Comparison of ENCODE assay signal across 18 cellular contexts in the genomic region with DNA sequence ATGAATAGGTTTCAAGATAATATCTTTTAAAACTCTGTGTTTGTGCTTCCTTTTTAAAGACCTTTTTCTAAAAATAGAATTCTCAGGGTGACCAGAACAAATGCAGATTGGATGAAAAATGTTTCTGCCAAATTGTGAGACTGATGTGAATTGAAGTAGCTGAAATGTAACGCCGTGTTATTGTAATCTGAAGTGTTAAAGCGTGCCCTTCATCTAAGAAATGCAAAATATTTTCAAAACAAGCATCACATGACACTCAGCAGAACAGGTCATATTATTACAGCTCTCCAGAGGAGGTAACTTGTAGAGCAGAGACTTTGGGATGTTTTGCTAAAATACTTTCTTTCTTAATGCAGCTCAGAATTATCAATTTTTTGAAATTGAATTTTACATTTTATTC.
DNase-seq lines count a peak whose midpoint lies in the region; ATAC-seq and TF ChIP-seq lines count a peak whose summit lies in the region.
"Had no signal": no experiment of that assay in that cellular context is flagged by ENCODE, and none has a peak within 500 bp of the region (broad histone marks: within the 10 kb centered on the region; RNA-seq: fewer than 3 reads in every experiment).

No MANE protein-coding gene starts in this region.

- H3K4me3 Mint-ChIP-seq in nephron: no peak overlapping the region
- no peak overlapping the region for H3K4me3 Mint-ChIP-seq in GM23338
- H3K4me3 Mint-ChIP-seq: CD4-positive, alpha-beta T cell had no signal

- TF ChIP-seq EP300 in esophagus muscularis mucosa (IDR thresholded peaks at IDR 0.05) (no peak), transverse colon (IDR thresholded peaks at IDR 0.05; ENCODE audit: low read depth) (no peak)

- H3K9me2 ChIP-seq in GM23338 (ENCODE audit: insufficient read depth): peaks cover 10% of the 10 kb centered on the region; the same call in 1 of the 2 replicates

- no peaks in the 10 kb centered on the region for H3K27me3 ChIP-seq in esophagus muscularis mucosa
- H3K27me3 ChIP-seq in left ventricle myocardium inferior (ENCODE audit: low read depth): no peaks in the 10 kb centered on the region
- H3K27me3 ChIP-seq in transverse colon: no peaks in the 10 kb centered on the region
- H3K27me3 ChIP-seq in GM23338 (ENCODE audit: insufficient read depth): no peaks in the 10 kb centered on the region
- H3K27me3 ChIP-seq: BLaER1 had no signal

- H3K36me3 Mint-ChIP-seq in nephron (ENCODE audit: low read depth) (peaks cover under 1% of the 10 kb centered on the region), GM23338 (ENCODE audit: low read depth) (peaks cover 1% of the 10 kb centered on the region; the same call in 2 of the 3 replicates)

- H3K4me3 ChIP-seq in esophagus muscularis mucosa (peak overlapping the region in 2 of 4 donors; percentile 2 to 11), left ventricle myocardium inferior (peak overlapping the region; percentile 64), transverse colon (no peak overlapping the region), GM23338 (no peak overlapping the region)
- H3K4me3 ChIP-seq: BLaER1 had no signal

- WGBS in esophagus muscularis mucosa: 28% methylated on average over 3 of the region's 3 CpGs
- 67 to 68% methylated on average over 3 of the region's 3 CpGs for WGBS in transverse colon (ENCODE audit: low coverage in 1 of 2), 2 donors

- in situ Hi-C loops in transverse colon (cut with MboI; ENCODE audit: low pct_ligation_motif_present in 1 of 4, low pct_unique_long_range_greater_than_20kb in 1 of 4, low sequenced_read_pairs in 3 of 4): no loop called here

- H3K9me3 Mint-ChIP-seq in nephron (peaks cover 8% of the 10 kb centered on the region), GM23338 (peaks cover 1% of the 10 kb centered on the region; the same call in 2 of the 3 replicates)

- H3K4me1 ChIP-seq in esophagus muscularis mucosa: peaks cover 6 to 62% (median 60%) of the 10 kb centered on the region in 4 donors
- peaks cover 33% of the 10 kb centered on the region for H3K4me1 ChIP-seq in left ventricle myocardium inferior
- peaks cover 0 to 6% (median 2%) of the 10 kb centered on the region in 4 donors for H3K4me1 ChIP-seq in transverse colon
- peaks cover 13% of the 10 kb centered on the region; the same call in 1 of the 2 replicates for H3K4me1 ChIP-seq in GM23338 (ENCODE audit: insufficient read depth)
- H3K4me1 ChIP-seq: BLaER1 had no signal

- H3F3A ChIP-seq in GM23338 (replicated peaks; ENCODE audit: low read depth): no peaks in the 10 kb centered on the region

- no peaks in the 10 kb centered on the region for H4K20me1 ChIP-seq in GM23338 (replicated peaks; ENCODE audit: insufficient read depth)
- H4K20me1 ChIP-seq: BLaER1 had no signal

- DNase-seq in esophagus muscularis mucosa (ENCODE audit: extremely low spot score): no peak
- DNase-seq in left ventricle myocardium inferior: no peak
- DNase-seq in NCI-H510A treated with DMSO at 0.1 percent for 48 hours (lab: John Stamatoyannopoulos, UW): no peak
- DNase-seq in transverse colon: no peak
- no peak for DNase-seq in GM23338 (ENCODE audit: low spot score)
- DNase-seq: CD4-positive, alpha-beta T cell; COR-L47; DMS79; H7; Kasumi-1; NCI-H1694; NCI-H2081; NCI-H446; NCI-H526 treated with DMSO at 0.1 percent for 48 hours; SHP77 had no signal

- no peaks in the 10 kb centered on the region for H3K36me3 ChIP-seq in esophagus muscularis mucosa
- no peaks in the 10 kb centered on the region for H3K36me3 ChIP-seq in left ventricle myocardium inferior
- H3K36me3 ChIP-seq in transverse colon: no peaks in the 10 kb centered on the region
- H3K36me3 ChIP-seq in GM23338 (ENCODE audit: insufficient read depth): no peaks in the 10 kb centered on the region
- H3K36me3 ChIP-seq: BLaER1 had no signal

- H3K27ac Mint-ChIP-seq in nephron (peak overlapping the region in 2 of 3 experiments; percentile 26 to 74), GM23338 (no peak overlapping the region)
- H3K27ac Mint-ChIP-seq: CD4-positive, alpha-beta T cell had no signal

- H3K4me2 ChIP-seq in GM23338: no peak overlapping the region
- H3K4me2 ChIP-seq: BLaER1 had no signal

- H3K4me1 Mint-ChIP-seq in nephron (peaks cover 44% of the 10 kb centered on the region), GM23338 (0 out of 3 replicates have a peak, but pooled peaks cover 3% of the 10 kb centered on the region)

- H3K27me3 Mint-ChIP-seq in nephron (ENCODE audit: low read depth): peaks cover 4% of the 10 kb centered on the region
- no peaks in the 10 kb centered on the region for H3K27me3 Mint-ChIP-seq in GM23338 (ENCODE audit: insufficient read depth, low read depth, poor library complexity)

- ATAC-seq in GM23338 (no peak), HG02610 (IDR thresholded peaks at IDR 0.05; ENCODE audit: unreplicated experiment) (no peak)

- H3K27ac ChIP-seq in esophagus muscularis mucosa (replicated peaks in 1 of 4) (peak overlapping the region; percentile 69 to 82 (median 77)), left ventricle myocardium inferior (replicated peaks) (peak overlapping the region; percentile 90), transverse colon (no peak overlapping the region), GM23338 (ENCODE audit: low read depth) (no peak overlapping the region)
- H3K27ac ChIP-seq: BLaER1 had no signal

- H3K79me2 ChIP-seq in GM23338 (replicated peaks; ENCODE audit: insufficient read depth): no peaks in the 10 kb centered on the region

- TF ChIP-seq CTCF in esophagus muscularis mucosa (IDR thresholded peaks at IDR 0.05): no peak
- no peak for TF ChIP-seq CTCF in left ventricle myocardium inferior (IDR thresholded peaks at IDR 0.05; ENCODE audit: borderline replicate concordance)
- no peak for TF ChIP-seq CTCF in nephron (IDR thresholded peaks at IDR 0.05; ENCODE audit: unreplicated experiment in 3 of 3)
- TF ChIP-seq CTCF in transverse colon (IDR thresholded peaks at IDR 0.05): no peak
- TF ChIP-seq CTCF in GM23338 (conservative IDR thresholded peaks at IDR 0.05; ENCODE audit: low read depth in 2 of 2): no peak

- H3K9me3 ChIP-seq in esophagus muscularis mucosa: no peaks in the 10 kb centered on the region
- H3K9me3 ChIP-seq in left ventricle myocardium inferior (replicated peaks): no peaks in the 10 kb centered on the region
- no peaks in the 10 kb centered on the region for H3K9me3 ChIP-seq in transverse colon
- H3K9me3 ChIP-seq: BLaER1 had no signal

- intact Hi-C loops in esophagus muscularis mucosa (cut with DNase I) (no loop called here), left ventricle myocardium inferior (cut with micrococcal nuclease) (loop anchor here (10.0 kb wide), 2 partner anchors 145 to 285 kb away; no protein-coding TSS in a partner anchor), transverse colon (cut with DNase I; ENCODE audit: low total_unique reads) (no loop called here)

- no peak overlapping the region for H2AFZ ChIP-seq in GM23338

- TF ChIP-seq POLR2A in esophagus muscularis mucosa (IDR thresholded peaks at IDR 0.05; ENCODE audit: low read depth): no peak
- no peak for TF ChIP-seq POLR2A in transverse colon (IDR thresholded peaks at IDR 0.05)

Comparison
In these comparisons a context has a peak if more than half of its experiments do, and no peak if none do; other contexts are left out.
1. H3K27ac ChIP-seq: peak in esophagus muscularis mucosa (4 of 4) and left ventricle myocardium inferior (single experiment); none in transverse colon (0 of 4) and GM23338 (single experiment).